ENCODE assay signal across 15 cellular contexts in the genomic region with DNA sequence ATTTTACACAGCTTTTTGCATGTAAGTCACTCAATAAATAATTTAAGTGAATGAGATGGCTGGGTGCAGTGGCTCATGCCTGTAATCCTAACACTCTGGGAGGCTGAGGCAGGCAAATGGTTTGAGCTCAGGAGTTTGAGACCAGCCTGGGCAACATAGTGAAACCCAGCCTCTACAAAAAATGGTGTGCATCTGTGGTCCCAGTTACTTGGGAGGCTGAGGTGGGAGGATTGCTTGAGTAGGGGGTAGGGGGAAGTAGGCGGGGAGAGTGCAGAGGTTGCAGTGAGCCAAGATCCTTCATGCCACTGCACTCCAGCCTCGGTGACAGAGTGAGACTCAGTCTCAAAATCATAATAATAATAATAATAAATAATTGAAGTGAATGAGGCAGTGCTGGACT. TPM values are rescaled to one million over a fixed set of nuclear protein-coding genes. Genes with fewer than 3 reads are reported as not detected.
A peak's percentile ranks its signal among the peaks of the same experiment; 100 is the strongest.
DNase-seq lines count a peak whose midpoint lies in the region; ATAC-seq, FAIRE-seq and TF ChIP-seq lines count a peak whose summit lies in the region.
"Had no signal": no experiment of that assay in that cellular context is flagged by ENCODE, and none has a peak within 500 bp of the region (broad histone marks: within the 10 kb centered on the region; RNA-seq: fewer than 3 reads in every experiment).

No MANE protein-coding gene starts in this region.

- H3K27ac ChIP-seq in CD8-positive, alpha-beta T cell (ENCODE audit: low read depth, low read length), result no peak overlapping the region
- H3K27ac ChIP-seq in kidney (ENCODE audit: low read depth in 2 of 2, low read length in 2 of 2) (peak overlapping the region; percentile 9 to 51), stomach (peak overlapping the region; percentile 28 to 80 (median 76))
- H3K27ac ChIP-seq: VCaP had no signal

- H3K27ac Mint-ChIP-seq in CD8-positive, alpha-beta T cell, result peak overlapping the region; percentile 37
- peak overlapping the region; percentile 41 for H3K27ac Mint-ChIP-seq in activated T-helper 2 cell treated with anti-CD3 and anti-CD28 coated beads, Interferon-gamma antibody, Interleukin-2, Interleukin-4, amounts not matched to agents 10 μg/mL and 5 μg/mL and 100 μg/mL, durations not matched to agents 14 hours and 24 hours and 36 hours
- H3K27ac Mint-ChIP-seq: progenitor cell of endocrine pancreas had no signal

- no peaks in the 10 kb centered on the region for H3K9me3 Mint-ChIP-seq in CD8-positive, alpha-beta T cell
- no peaks in the 10 kb centered on the region for H3K9me3 Mint-ChIP-seq in activated T-helper 2 cell treated with anti-CD3 and anti-CD28 coated beads, Interferon-gamma antibody, Interleukin-2, Interleukin-4, amounts not matched to agents 10 μg/mL and 5 μg/mL and 100 μg/mL, durations not matched to agents 14 hours and 24 hours and 36 hours

- TF ChIP-seq EP300 in stomach (IDR thresholded peaks at IDR 0.05), result no peak

- WGBS in stomach, 5 donors, result 63 to 96% (median 84%) methylated on average over 2 of the region's 2 CpGs

- H3K36me3 ChIP-seq in CD8-positive, alpha-beta T cell (ENCODE audit: insufficient read depth, low read length), result no peaks in the 10 kb centered on the region
- H3K36me3 ChIP-seq in kidney (ENCODE audit: control insufficient read depth in 1 of 2, insufficient read depth in 2 of 2, low read length in 2 of 2) (peaks cover 0 to 2% of the 10 kb centered on the region in 2 donors), stomach (peaks cover 0 to 14% (median 9%) of the 10 kb centered on the region in 4 donors)

- peaks cover 66% of the 10 kb centered on the region for H3K4me1 ChIP-seq in CD8-positive, alpha-beta T cell (ENCODE audit: insufficient read depth, low read length)
- H3K4me1 ChIP-seq in kidney (ENCODE audit: control insufficient read depth in 1 of 2, insufficient read depth in 1 of 2, low read depth in 1 of 2, low read length in 2 of 2) (peaks cover 57 to 74% of the 10 kb centered on the region in 2 donors), stomach (peaks cover 85 to 98% (median 91%) of the 10 kb centered on the region in 4 donors)

- TF ChIP-seq POLR2A in stomach (IDR thresholded peaks at IDR 0.05), result no peak

- no peaks in the 10 kb centered on the region for H3K9me3 ChIP-seq in CD8-positive, alpha-beta T cell (ENCODE audit: low read length)
- H3K9me3 ChIP-seq in kidney (ENCODE audit: control insufficient read depth in 1 of 2, low read length in 2 of 2) (no peaks in the 10 kb centered on the region), stomach (no peaks in the 10 kb centered on the region)

- no peaks in the 10 kb centered on the region for H3K27me3 ChIP-seq in CD8-positive, alpha-beta T cell (ENCODE audit: insufficient read depth, low read length)
- H3K27me3 ChIP-seq in stomach, result no peaks in the 10 kb centered on the region

- FAIRE-seq in kidney (lab: Jason Lieb, UNC), result no peak
- FAIRE-seq: colon had no signal

- intact Hi-C loops in CD8-positive, alpha-beta T cell (cut with DNase I, micrococcal nuclease), result no loop called here
- intact Hi-C loops in activated T-helper 2 cell treated with anti-CD3 and anti-CD28 coated beads, Interferon-gamma antibody, Interleukin-2, Interleukin-4, amounts not matched to agents 10 μg/mL and 5 μg/mL and 100 μg/mL, durations not matched to agents 14 hours and 24 hours and 36 hours (cut with micrococcal nuclease), result no loop called here
- intact Hi-C loops in kidney (cut with DNase I), result no loop called here
- intact Hi-C loops in stomach (cut with DNase I; ENCODE audit: low total_unique reads), result loop anchor here (5.0 kb wide), 1 partner anchor 52 kb away; no protein-coding TSS in a partner anchor

- CTCF ChIA-PET in CD8-positive, alpha-beta T cell (lab: Charles Lee), result interaction anchor here (0.7 to 1.7 kb wide), 6 partner anchors 13 to 198 kb away, joined by 3 to 5 read pairs (median 5); no protein-coding TSS in a partner anchor

- POLR2A ChIA-PET in CD8-positive, alpha-beta T cell (lab: Charles Lee), result interaction anchor here (0.7 to 11.3 kb wide), 2 partner anchors 10 to 14 kb away, joined by 3 to 102 read pairs; partner anchors contain the start of gene KLF9

- no peak for TF ChIP-seq CTCF in CD8-positive, alpha-beta T cell (IDR thresholded peaks at IDR 0.05)
- TF ChIP-seq CTCF in kidney (IDR thresholded peaks at IDR 0.05; ENCODE audit: borderline replicate concordance, extremely low read depth, insufficient read depth) (no peak), stomach (IDR thresholded peaks at IDR 0.05) (no peak)

- no peak overlapping the region for H3K4me3 Mint-ChIP-seq in CD8-positive, alpha-beta T cell
- no peak overlapping the region for H3K4me3 Mint-ChIP-seq in activated T-helper 2 cell treated with anti-CD3 and anti-CD28 coated beads, Interferon-gamma antibody, Interleukin-2, Interleukin-4, amounts not matched to agents 10 μg/mL and 5 μg/mL and 100 μg/mL, durations not matched to agents 14 hours and 24 hours and 36 hours (ENCODE audit: low read depth)

- peaks cover 82% of the 10 kb centered on the region for H3K4me1 Mint-ChIP-seq in CD8-positive, alpha-beta T cell (ENCODE audit: low read depth)
- H3K4me1 Mint-ChIP-seq in activated T-helper 2 cell treated with anti-CD3 and anti-CD28 coated beads, Interferon-gamma antibody, Interleukin-2, Interleukin-4, amounts not matched to agents 10 μg/mL and 5 μg/mL and 100 μg/mL, durations not matched to agents 14 hours and 24 hours and 36 hours (ENCODE audit: low read depth), result peaks cover 44% of the 10 kb centered on the region

- ATAC-seq in CD8-positive, alpha-beta T cell, result no peak
- ATAC-seq in GM21381 (IDR thresholded peaks at IDR 0.05; ENCODE audit: unreplicated experiment) (no peak), HG03045 (IDR thresholded peaks at IDR 0.05; ENCODE audit: unreplicated experiment) (no peak)
- ATAC-seq: Panc1 had no signal

- H3K4me3 ChIP-seq in CD8-positive, alpha-beta T cell (ENCODE audit: low read depth, low read length), result no peak overlapping the region
- peak overlapping the region; percentile 26 to 41 for H3K4me3 ChIP-seq in kidney (ENCODE audit: low read length in 2 of 2)
- H3K4me3 ChIP-seq in stomach, result peak overlapping the region in 1 of 4 donors; percentile 4

- H3K9ac ChIP-seq in kidney (ENCODE audit: low read length in 2 of 2), result peak overlapping the region; percentile 17 to 54

- no peaks in the 10 kb centered on the region for H3K36me3 Mint-ChIP-seq in CD8-positive, alpha-beta T cell
- peaks cover 12% of the 10 kb centered on the region for H3K36me3 Mint-ChIP-seq in activated T-helper 2 cell treated with anti-CD3 and anti-CD28 coated beads, Interferon-gamma antibody, Interleukin-2, Interleukin-4, amounts not matched to agents 10 μg/mL and 5 μg/mL and 100 μg/mL, durations not matched to agents 14 hours and 24 hours and 36 hours (ENCODE audit: low read depth)

- DNase-seq in CD8-positive, alpha-beta T cell, result peak in 1 of 7 experiments; percentile 25
- DNase-seq in activated T-helper 2 cell treated with anti-CD3 and anti-CD28 coated beads, Interferon-gamma antibody, Interleukin-2, Interleukin-4, amounts not matched to agents 10 μg/mL and 5 μg/mL and 100 μg/mL, durations not matched to agents 14 hours and 24 hours and 36 hours (ENCODE audit: low spot score), result no peak
- DNase-seq in kidney, result no peak
- no peak for DNase-seq in stomach
- no peak for DNase-seq in stimulated activated CD4-positive, alpha-beta T cell treated with anti-CD3 and anti-CD28 coated beads, Interleukin-4, amount 100 ng/mL, for 24 hours
- DNase-seq: amygdala, NCI-H187, NCI-H526, SW 1271 had no signal

- no peaks in the 10 kb centered on the region for H3K27me3 Mint-ChIP-seq in CD8-positive, alpha-beta T cell (ENCODE audit: low read depth)
- H3K27me3 Mint-ChIP-seq in activated T-helper 2 cell treated with anti-CD3 and anti-CD28 coated beads, Interferon-gamma antibody, Interleukin-2, Interleukin-4, amounts not matched to agents 10 μg/mL and 5 μg/mL and 100 μg/mL, durations not matched to agents 14 hours and 24 hours and 36 hours (ENCODE audit: low read depth), result no peaks in the 10 kb centered on the region

RNA-seq across cellular contexts. Expression of gene KLF9, which starts 10.2 kb away (rescaled TPM):
- 10 to 100 TPM; 84.0 to 87.1 TPM for total RNA-seq in CD8-positive, alpha-beta T cell
- total RNA-seq in activated T-helper 2 cell treated with anti-CD3 and anti-CD28 coated beads, Interferon-gamma antibody, Interleukin-2, Interleukin-4, amounts not matched to agents 10 μg/mL and 5 μg/mL and 100 μg/mL, durations not matched to agents 14 hours and 24 hours and 36 hours, result 13.5 and 13.7 TPM in 2 replicates
- 100 TPM for total RNA-seq in kidney
- polyA plus RNA-seq in kidney (ENCODE audit: insufficient read depth, low read depth, low replicate concordance), result 23.5 TPM
- total RNA-seq in stomach, result 100 to 1,000 TPM in 2 of 5 donors, 10 to 100 TPM in 3; 37.3 to 174 (median 95.3) TPM
- 10 to 100 TPM; 27.9 to 35.9 (median 28.4) TPM for polyA plus RNA-seq in stomach
